Comparison of ENCODE assay signal across 8 cellular contexts in the genomic region with DNA sequence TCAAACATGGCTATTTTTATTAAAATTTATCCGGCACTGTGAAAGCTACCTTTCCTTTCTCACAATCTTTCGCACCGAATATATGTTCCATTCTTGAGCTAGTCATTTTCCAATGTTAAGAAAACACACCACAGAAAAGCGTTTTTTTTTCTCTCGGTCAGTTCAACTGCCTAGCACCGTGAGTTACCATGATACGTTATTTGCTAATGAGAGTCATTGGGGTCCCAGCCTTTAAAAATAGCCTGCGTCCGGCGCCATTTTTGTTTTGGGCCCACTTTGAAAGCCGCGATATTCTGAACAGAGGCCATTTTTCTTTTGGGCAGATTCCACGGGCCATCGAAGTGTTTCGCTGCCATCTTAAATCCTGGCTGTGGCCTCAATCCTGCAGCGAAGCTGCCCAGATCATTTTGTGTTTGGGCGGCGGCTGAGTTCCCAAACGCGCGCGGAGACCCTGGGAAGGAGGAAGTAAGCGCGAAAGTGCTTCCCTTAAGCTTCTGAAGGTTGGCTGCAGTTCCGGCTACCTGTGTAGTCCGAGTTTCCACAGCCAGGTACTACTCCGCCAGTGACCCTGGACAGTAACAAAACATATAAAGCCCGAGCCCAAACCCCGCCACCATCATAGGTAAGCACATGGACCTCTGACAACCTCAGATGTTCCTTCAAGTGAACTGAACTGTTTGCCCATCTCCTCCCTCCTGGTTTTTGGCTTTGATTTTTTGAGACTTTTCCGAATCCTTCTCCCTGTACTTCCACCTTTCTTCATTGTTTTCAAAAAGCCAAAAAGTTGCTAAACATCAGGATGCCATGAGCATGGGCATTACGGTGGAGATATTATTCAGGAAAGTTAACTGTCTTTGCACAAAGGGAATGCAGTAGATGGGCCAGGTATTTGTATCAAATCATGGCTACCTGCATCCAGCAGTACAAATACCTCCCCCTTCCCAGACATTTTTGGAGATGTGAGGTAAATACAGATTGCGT. TPM values are rescaled to one million over a fixed set of nuclear protein-coding genes. Genes with fewer than 3 reads are reported as not detected.
DNase-seq lines count a peak whose midpoint lies in the region; ATAC-seq and TF ChIP-seq lines count a peak whose summit lies in the region.

Gene SLX4IP, plus strand, starts transcription at position 474 of the 981 bp plus-strand sequence. CDS start 22,900 bp downstream, outside the sequence.

- H3K27ac ChIP-seq in RWPE2 (ENCODE audit: poor library complexity, severe bottlenecking), result peak within 1 kb of the TSS; percentile 79

- H3K4me3 ChIP-seq in H7 (ENCODE audit: insufficient read depth, low read depth, low read length) (peak within 1 kb of the TSS; percentile 91), Loucy (ENCODE audit: low read length, poor library complexity, severe bottlenecking) (peak within 1 kb of the TSS; percentile 90), RWPE2 (ENCODE audit: severe bottlenecking) (peak within 1 kb of the TSS; percentile 75), fibroblast of pulmonary artery (replicated peaks; ENCODE audit: low read depth, low read length) (peak within 1 kb of the TSS; percentile 94)

- H3K27me3 ChIP-seq in H7 (ENCODE audit: control insufficient read depth, insufficient read depth, low read length) (no peaks in the 10 kb centered on the region), Loucy (ENCODE audit: insufficient read depth, low read length, poor library complexity, severe bottlenecking) (no peaks in the 10 kb centered on the region), RWPE2 (ENCODE audit: insufficient read depth, poor library complexity, severe bottlenecking) (no peaks in the 10 kb centered on the region)

- intact Hi-C loops in natural killer cell (cut with micrococcal nuclease), result loop anchor here (1.0 to 10.0 kb wide), 4 partner anchors 12 to 240 kb away; partner anchors contain the start of gene JAG1

- no peaks in the 10 kb centered on the region; the same call in 1 of the 2 replicates for H3F3A ChIP-seq in Loucy (ENCODE audit: low read depth)

- H3K4me2 ChIP-seq in Loucy (ENCODE audit: low read depth, low read length, poor library complexity, severe bottlenecking), result peak within 1 kb of the TSS; percentile 85

- peaks cover 70% of the 10 kb centered on the region for H3K79me2 ChIP-seq in Loucy (ENCODE audit: insufficient read depth, low read length)

- ATAC-seq in RWPE2 (ENCODE audit: low read depth), result peak; percentile 78
- ATAC-seq in natural killer cell, result peak; percentile 64 to 81 (median 66)

- H3K27ac Mint-ChIP-seq in natural killer cell, result peak within 1 kb of the TSS; percentile 93 to 95

- no peaks in the 10 kb centered on the region for H3K9me3 Mint-ChIP-seq in natural killer cell

- peak within 1 kb of the TSS; percentile 95 for H3K9ac ChIP-seq in Loucy (ENCODE audit: low read depth, low read length, poor library complexity, severe bottlenecking)

- H3K4me3 Mint-ChIP-seq in natural killer cell, result peak within 1 kb of the TSS; percentile 96

- peak; percentile 96 for DNase-seq in ELR (ENCODE audit: low read depth)
- DNase-seq in H7, result peak; percentile 63
- peak; percentile 93 for DNase-seq in RWPE2 (ENCODE audit: low spot score)
- peak; percentile 78 for DNase-seq in activated effector memory CD4-positive, alpha-beta T cell treated with Interleukin-2 at 50 U/mL for 16 hours
- peak; percentile 98 for DNase-seq in fibroblast of pulmonary artery (ENCODE audit: low read depth)
- peak; percentile 72 for DNase-seq in natural killer cell
- peak; percentile 82 for DNase-seq in stimulated activated naive CD4-positive, alpha-beta T cell treated with Interleukin-2 at 50 U/mL for 16 hours (lab: John Stamatoyannopoulos, UW)

- H3K4me1 ChIP-seq in Loucy (ENCODE audit: insufficient read depth, low read length, poor library complexity, severe bottlenecking) (peaks cover 50% of the 10 kb centered on the region), RWPE2 (ENCODE audit: insufficient read depth, poor library complexity, severe bottlenecking) (peaks cover 13% of the 10 kb centered on the region)

- no peaks in the 10 kb centered on the region for H3K9me3 ChIP-seq in Loucy (ENCODE audit: insufficient read depth, low read depth, low read length)
- no peaks in the 10 kb centered on the region for H3K9me3 ChIP-seq in RWPE2 (ENCODE audit: severe bottlenecking)

- H3K36me3 ChIP-seq in H7 (replicated peaks; ENCODE audit: control insufficient read depth, insufficient read depth, low read length) (no peaks in the 10 kb centered on the region), Loucy (ENCODE audit: insufficient read depth, low read length) (no peaks in the 10 kb centered on the region), RWPE2 (ENCODE audit: low read depth) (peaks cover 12% of the 10 kb centered on the region)

- no peaks in the 10 kb centered on the region for H3K27me3 Mint-ChIP-seq in natural killer cell (ENCODE audit: low read depth in 2 of 2)

- peaks cover 34 to 47% of the 10 kb centered on the region in 2 donors for H3K4me1 Mint-ChIP-seq in natural killer cell

- H2AFZ ChIP-seq in Loucy (ENCODE audit: low read length), result peak within 1 kb of the TSS; percentile 88

- TF ChIP-seq CTCF in Loucy (conservative IDR thresholded peaks at IDR 0.05; ENCODE audit: low read length) (no peak), RWPE2 (IDR thresholded peaks at IDR 0.05; ENCODE audit: poor library complexity, severe bottlenecking) (no peak), fibroblast of pulmonary artery (IDR thresholded peaks at IDR 0.05; ENCODE audit: low read length, missing control alignments) (no peak), natural killer cell (IDR thresholded peaks at IDR 0.05) (no peak)

- H3K9me2 ChIP-seq in Loucy (replicated peaks; ENCODE audit: low read depth, low read length), result no peaks in the 10 kb centered on the region

- H4K20me1 ChIP-seq in Loucy (ENCODE audit: insufficient read depth, low read length, poor library complexity, severe bottlenecking), result no peaks in the 10 kb centered on the region

- H3K36me3 Mint-ChIP-seq in natural killer cell, result no peaks in the 10 kb centered on the region

RNA-seq across cellular contexts. Expression of gene SLX4IP, which starts in this region (rescaled TPM):
- total RNA-seq in H7 (2014; rRNA removed; shearing (Covaris generic)), result 3.9 TPM in 2 replicates
- total RNA-seq in natural killer cell, result 1 to 10 TPM; 2.9 to 5.5 (median 5.2) TPM

Comparison
In these comparisons a context has a peak if more than half of its experiments do, and no peak if none do; other contexts are left out.
1. Peak in every context shown above with its lines: DNase-seq, ATAC-seq, H3K4me3 ChIP-seq and H3K27ac ChIP-seq.